Comparison of ENCODE assay signal across 8 cellular contexts in genomic region chr11:65316311-65316978, GRCh38. TPM values are rescaled to one million over a fixed set of nuclear protein-coding genes. Genes with fewer than 3 reads are reported as not detected.
A peak's percentile ranks its signal among the peaks of the same experiment; 100 is the strongest.
DNase-seq lines count a peak whose midpoint lies in the region; ATAC-seq and TF ChIP-seq lines count a peak whose summit lies in the region.

No MANE protein-coding gene starts in this region.

- no peak for TF ChIP-seq POLR2A in Peyer's patch (IDR thresholded peaks at IDR 0.05)

- no peak for TF ChIP-seq CTCF in Peyer's patch (IDR thresholded peaks at IDR 0.05)

- H3K9me3 ChIP-seq in Peyer's patch (no peaks in the 10 kb centered on the region), trophoblast cell (ENCODE audit: insufficient read depth, low read depth, low read length) (no peaks in the 10 kb centered on the region)

- H3K18ac ChIP-seq in trophoblast cell (ENCODE audit: low read length), result peak overlapping the region; percentile 33

- DNase-seq in EH (ENCODE audit: low read depth), result peak; percentile 95
- no peak for DNase-seq in Peyer's patch
- peak; percentile 98 for DNase-seq in fibroblast of gingiva (ENCODE audit: low read depth)
- peak in 1 of 2 donors; percentile 27 for DNase-seq in trophoblast cell
- DNase-seq in NCI-H2227 (lab: John Stamatoyannopoulos, UW; ENCODE audit: unreplicated experiment), result no peak
- DNase-seq in NK-92 treated with Interleukin-12 subunit alpha and Interleukin-12 subunit beta, amount 100 ng/mL, for 24 hours (lab: John Stamatoyannopoulos, UW), result no peak

- no CpG with 5 or more reads among the region's 18 CpGs for WGBS in trophoblast cell (ENCODE audit: extremely low coverage, insufficient coverage, insufficient read length)

- H3K4me3 ChIP-seq in Peyer's patch, result peak overlapping the region; percentile 69 to 93 (median 76)
- H3K4me3 ChIP-seq in trophoblast cell (ENCODE audit: low read depth, low read length), result no peak overlapping the region

- H4K12ac ChIP-seq in trophoblast cell (ENCODE audit: low read depth, low read length), result peak overlapping the region; percentile 39

- H3K4me2 ChIP-seq in trophoblast cell (ENCODE audit: low read length), result peak overlapping the region; percentile 94

- no peak overlapping the region for H3K23ac ChIP-seq in trophoblast cell (ENCODE audit: low read length)

- peak overlapping the region; percentile 40 for H4K91ac ChIP-seq in trophoblast cell (ENCODE audit: low read depth, low read length)

- peak overlapping the region; percentile 75 to 93 (median 85) for H3K27ac ChIP-seq in Peyer's patch
- H3K27ac ChIP-seq in trophoblast cell (ENCODE audit: low read depth, low read length), result no peak overlapping the region

- no peak overlapping the region for H2BK120ac ChIP-seq in trophoblast cell (ENCODE audit: insufficient read depth, low read length, poor library complexity)

- ATAC-seq in HG03095 (IDR thresholded peaks at IDR 0.05; ENCODE audit: unreplicated experiment) (no peak), HG03175 (IDR thresholded peaks at IDR 0.05; ENCODE audit: unreplicated experiment) (no peak)

- H3K79me2 ChIP-seq in trophoblast cell (ENCODE audit: control insufficient read depth, insufficient read depth, low read length, poor library complexity), result no peaks in the 10 kb centered on the region

- no peaks in the 10 kb centered on the region for H3K27me3 ChIP-seq in Peyer's patch
- H3K27me3 ChIP-seq in trophoblast cell (ENCODE audit: insufficient read depth, low read length), result no peaks in the 10 kb centered on the region

- H4K8ac ChIP-seq in trophoblast cell (ENCODE audit: low read depth, low read length), result peak overlapping the region; percentile 73

- no peak overlapping the region for H3K9ac ChIP-seq in trophoblast cell (ENCODE audit: low read length)

- H2AK5ac ChIP-seq in trophoblast cell (ENCODE audit: low read length), result peak overlapping the region; percentile 40

- peak overlapping the region; percentile 30 for H3K14ac ChIP-seq in trophoblast cell (ENCODE audit: low read length)

- peaks cover 6% of the 10 kb centered on the region for H3K79me1 ChIP-seq in trophoblast cell (ENCODE audit: low read length)

- peak overlapping the region; percentile 17 for H3K4ac ChIP-seq in trophoblast cell (ENCODE audit: low read depth, low read length)

- H2AFZ ChIP-seq in trophoblast cell (ENCODE audit: insufficient read depth, low read length, poor library complexity), result no peak overlapping the region

- H3K36me3 ChIP-seq in Peyer's patch (peaks cover 0 to 7% (median 0%) of the 10 kb centered on the region in 3 donors), trophoblast cell (ENCODE audit: control insufficient read depth in 1 of 2, insufficient read depth in 2 of 2, low read length in 2 of 2) (peaks cover 11% of the 10 kb centered on the region in 2 experiments)

- H2BK5ac ChIP-seq in trophoblast cell (ENCODE audit: low read depth, low read length, poor library complexity), result no peak overlapping the region

- H2BK12ac ChIP-seq in trophoblast cell (ENCODE audit: low read length), result peak overlapping the region; percentile 47

- H3K4me1 ChIP-seq in Peyer's patch (peaks cover 0 to 57% (median 8%) of the 10 kb centered on the region in 4 donors), trophoblast cell (ENCODE audit: control insufficient read depth in 1 of 2, insufficient read depth in 2 of 2, low read length in 2 of 2) (peaks cover 12 to 14% of the 10 kb centered on the region in 2 experiments)

RNA-seq across cellular contexts. Expression of gene CDC42EP2, which starts 1.8 kb away (rescaled TPM):
- 10 to 100 TPM; 13.2 to 26.9 (median 24.7) TPM for total RNA-seq in Peyer's patch
- 7.2 and 7.7 TPM in 2 replicates for polyA plus RNA-seq in trophoblast cell (2013)

RNA-seq across cellular contexts. Expression of gene DPF2, which starts 17.2 kb away (rescaled TPM):
- 10 to 100 TPM; 25.0 to 47.0 (median 39.5) TPM for total RNA-seq in Peyer's patch
- 64.3 and 69.7 TPM in 2 replicates for polyA plus RNA-seq in trophoblast cell (2013)

RNA-seq across cellular contexts. Expression of gene TIGD3, which starts 38.1 kb away (rescaled TPM):
- 10 to 100 TPM in 1 of 4 donors, 1 to 10 TPM in 3; 3.3 to 11.7 (median 7.7) TPM for total RNA-seq in Peyer's patch
- 2.1 and 2.3 TPM in 2 replicates for polyA plus RNA-seq in trophoblast cell (2013)

RNA-seq across cellular contexts. Expression of gene POLA2, which starts 54.7 kb away (rescaled TPM):
- 10 to 100 TPM in 2 of 4 donors, 1 to 10 TPM in 2; 6.8 to 25.6 (median 13.1) TPM for total RNA-seq in Peyer's patch
- polyA plus RNA-seq in trophoblast cell (2013), result 12.6 and 13.3 TPM in 2 replicates

Comparison
In these comparisons a context has a peak if more than half of its experiments do, and no peak if none do; other contexts are left out.
1. DNase-seq: peak in EH (single experiment) and fibroblast of gingiva (single experiment); none in Peyer's patch (0 of 3), NCI-H2227 (single experiment) and NK-92 treated with Interleukin-12 subunit alpha and Interleukin-12 subunit beta, amount 100 ng/mL, for 24 hours (single experiment).